11 cellular contexts compared by ENCODE assay signal in genomic region chr16:56965149-56965938, GRCh38. TPM values are rescaled to one million over a fixed set of nuclear protein-coding genes. Genes with fewer than 3 reads are reported as not detected.
DNase-seq lines count a peak whose midpoint lies in the region; ATAC-seq lines count a peak whose summit lies in the region.
"Had no signal": no experiment of that assay in that cellular context is flagged by ENCODE, and none has a peak within 500 bp of the region (broad histone marks: within the 10 kb centered on the region; RNA-seq: fewer than 3 reads in every experiment).

No MANE protein-coding gene starts in this region.

- H4K20me1 ChIP-seq in BLaER1 treated with 17β-estradiol and CSF1 and Interleukin-3, amounts not matched to agents 10 nM and 100 nM = no peaks in the 10 kb centered on the region

- H3K9ac ChIP-seq in BLaER1 treated with 17β-estradiol and CSF1 and Interleukin-3, amounts not matched to agents 10 nM and 100 nM = peak overlapping the region in 10 of 11 experiments; percentile 23 to 73 (median 62); a peak in 17 of 22 replicates
- H3K9ac ChIP-seq in mesendoderm (ENCODE audit: low read length) = no peak overlapping the region

- no peaks in the 10 kb centered on the region for H3K36me3 ChIP-seq in BLaER1 treated with 17β-estradiol and CSF1 and Interleukin-3, amounts not matched to agents 10 nM and 100 nM
- no peaks in the 10 kb centered on the region for H3K36me3 ChIP-seq in mesendoderm (ENCODE audit: control insufficient read depth, insufficient read depth, low read length)
- H3K36me3 ChIP-seq: thoracic aorta had no signal

- DNase-seq in HK-2 (ENCODE audit: unreplicated experiment) (peak; percentile 20), mesendoderm (no peak), ureter (ENCODE audit: low spot score) (no peak), AG08396 (ENCODE audit: low spot score) (no peak), SIG-M5 treated with dmso at 0.1 percent for 504 hours (lab: John Stamatoyannopoulos, UW; ENCODE audit: unreplicated experiment) (no peak)
- no peak for DNase-seq in activated naive CD4-positive, alpha-beta T cell treated with anti-CD3 and anti-CD28 coated beads, Interleukin-2, amount 50 U/mL, for 72 hours (ENCODE audit: low spot score in 2 of 2)

- no peak overlapping the region for H2BK15ac ChIP-seq in mesendoderm (replicated peaks; ENCODE audit: low read depth)

- H3K4me3 ChIP-seq in BLaER1 treated with 17β-estradiol and CSF1 and Interleukin-3, amounts not matched to agents 10 nM and 100 nM = no peak overlapping the region; a peak in 1 of 20 replicates
- no peak overlapping the region for H3K4me3 ChIP-seq in mesendoderm (ENCODE audit: low read length)
- H3K4me3 ChIP-seq: skin epidermis, thoracic aorta had no signal

- H3K4me1 ChIP-seq in BLaER1 treated with 17β-estradiol and CSF1 and Interleukin-3, amounts not matched to agents 10 nM and 100 nM = peaks cover 34 to 80% (median 60%) of the 10 kb centered on the region in 10 experiments
- no peaks in the 10 kb centered on the region for H3K4me1 ChIP-seq in mesendoderm (ENCODE audit: control insufficient read depth, low read depth, low read length)

- H3K56ac ChIP-seq in mesendoderm (ENCODE audit: low read length) = peak overlapping the region; percentile 10

- no peak overlapping the region for H4K5ac ChIP-seq in mesendoderm (ENCODE audit: low read length)

- H3K4ac ChIP-seq in mesendoderm (ENCODE audit: low read depth, low read length) = peak overlapping the region; percentile 5

- H2BK120ac ChIP-seq in mesendoderm (ENCODE audit: low read depth, low read length) = no peak overlapping the region

- H3K4me2 ChIP-seq in BLaER1 treated with 17β-estradiol and CSF1 and Interleukin-3, amounts not matched to agents 10 nM and 100 nM = peak overlapping the region; percentile 54 to 84 (median 75)
- H3K4me2 ChIP-seq in mesendoderm (ENCODE audit: low read length) = no peak overlapping the region

- H3K27ac Mint-ChIP-seq in activated naive CD4-positive, alpha-beta T cell treated with anti-CD3 and anti-CD28 coated beads, Interleukin-2, amount 50 U/mL, for 72 hours = peak overlapping the region; percentile 79 to 94

- ATAC-seq in activated naive CD4-positive, alpha-beta T cell treated with anti-CD3 and anti-CD28 coated beads, Interleukin-2, amount 50 U/mL, for 72 hours = peak in 1 of 2 donors; percentile 41
- no peak for ATAC-seq in HG02763 (IDR thresholded peaks at IDR 0.05; ENCODE audit: unreplicated experiment)

- H3K36me3 Mint-ChIP-seq in activated naive CD4-positive, alpha-beta T cell treated with anti-CD3 and anti-CD28 coated beads, Interleukin-2, amount 50 U/mL, for 72 hours = no peaks in the 10 kb centered on the region

- H2BK5ac ChIP-seq in mesendoderm (ENCODE audit: low read length) = no peak overlapping the region

- H3K9me3 Mint-ChIP-seq in activated naive CD4-positive, alpha-beta T cell treated with anti-CD3 and anti-CD28 coated beads, Interleukin-2, amount 50 U/mL, for 72 hours = no peaks in the 10 kb centered on the region

- H3K27ac ChIP-seq in BLaER1 treated with 17β-estradiol and CSF1 and Interleukin-3, amounts not matched to agents 10 nM and 100 nM = peak overlapping the region in 10 of 11 experiments; percentile 40 to 84 (median 80); a peak in 21 of 22 replicates
- H3K27ac ChIP-seq in mesendoderm (ENCODE audit: low read depth, low read length) = no peak overlapping the region
- H3K27ac ChIP-seq: thoracic aorta had no signal

- H3K27me3 ChIP-seq in BLaER1 treated with 17β-estradiol and CSF1 and Interleukin-3, amounts not matched to agents 10 nM and 100 nM = no peaks in the 10 kb centered on the region
- no peaks in the 10 kb centered on the region for H3K27me3 ChIP-seq in mesendoderm (ENCODE audit: insufficient read depth, low read length, poor library complexity)

- no CpG with 5 or more reads among the region's 11 CpGs for WGBS in mesendoderm (ENCODE audit: extremely low coverage, insufficient coverage, low lambda C conversion rate)

- no peaks in the 10 kb centered on the region for H3K9me3 ChIP-seq in BLaER1 treated with 17β-estradiol and CSF1 and Interleukin-3, amounts not matched to agents 10 nM and 100 nM (replicated peaks in 1 of 11)
- H3K9me3 ChIP-seq: thoracic aorta had no signal

- H3K18ac ChIP-seq in mesendoderm (ENCODE audit: low read length) = no peak overlapping the region

- no peaks in the 10 kb centered on the region for H3K79me2 ChIP-seq in mesendoderm (ENCODE audit: control insufficient read depth, insufficient read depth, low read length)

- H4K8ac ChIP-seq in mesendoderm (ENCODE audit: low read depth, low read length) = no peak overlapping the region

- no peak overlapping the region for H2AK5ac ChIP-seq in mesendoderm (ENCODE audit: low read length)

- H3K79me1 ChIP-seq in mesendoderm (ENCODE audit: low read length) = no peaks in the 10 kb centered on the region

- H3K23ac ChIP-seq in mesendoderm (ENCODE audit: low read length) = no peak overlapping the region

RNA-seq across cellular contexts. Expression of gene CETP, which starts 3.6 kb away (rescaled TPM):
- not detected for total RNA-seq in activated naive CD4-positive, alpha-beta T cell treated with anti-CD3 and anti-CD28 coated beads, Interleukin-2, amount 50 U/mL, for 72 hours
- polyA plus RNA-seq in mesendoderm (2013, experiment 1 of 2) = not detected
- polyA plus RNA-seq in mesendoderm (2013, experiment 2 of 2) = not detected
- total RNA-seq in ureter = 0.42 TPM
- total RNA-seq: MCF 10A, thoracic aorta had no signal

RNA-seq across cellular contexts. Expression of gene NLRC5, which starts 24.0 kb away (rescaled TPM):
- total RNA-seq in activated naive CD4-positive, alpha-beta T cell treated with anti-CD3 and anti-CD28 coated beads, Interleukin-2, amount 50 U/mL, for 72 hours = 100 to 1,000 TPM; 231 to 254 TPM
- 0.41 TPM for polyA plus RNA-seq in mesendoderm (2013, experiment 1 of 2)
- polyA plus RNA-seq in mesendoderm (2013, experiment 2 of 2) = 0.52 TPM
- total RNA-seq in ureter = 50.1 TPM

RNA-seq across cellular contexts. Expression of gene HERPUD1, which starts 33.4 kb away (rescaled TPM):
- total RNA-seq in activated naive CD4-positive, alpha-beta T cell treated with anti-CD3 and anti-CD28 coated beads, Interleukin-2, amount 50 U/mL, for 72 hours = 100 to 1,000 TPM; 146 to 175 TPM
- polyA plus RNA-seq in mesendoderm (2013, experiment 1 of 2) = 23.1 TPM
- polyA plus RNA-seq in mesendoderm (2013, experiment 2 of 2) = 23.7 TPM
- total RNA-seq in ureter = 171 TPM
